27 cellular contexts compared by ENCODE assay signal in the genomic region with DNA sequence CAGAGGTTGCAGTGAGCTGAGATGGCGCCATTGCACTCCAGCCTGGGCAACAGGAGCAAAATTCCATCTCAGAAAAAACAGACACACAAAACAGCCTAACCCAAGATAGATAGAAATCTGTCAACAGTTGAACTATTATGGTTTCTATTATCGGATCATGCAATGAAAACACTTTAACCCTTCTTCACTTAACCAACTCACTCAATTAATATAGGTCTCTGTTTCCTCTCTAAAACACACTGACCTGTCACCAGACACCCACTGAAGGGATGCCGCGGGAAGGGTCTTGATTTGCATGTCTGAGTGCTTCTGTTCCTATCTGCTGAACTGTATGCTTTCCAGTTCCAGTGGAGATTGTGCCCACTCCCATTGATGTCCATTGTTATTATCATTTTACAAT.
"Had no signal": no experiment of that assay in that cellular context is flagged by ENCODE, and none has a peak within 500 bp of the region (broad histone marks: within the 10 kb centered on the region; RNA-seq: fewer than 3 reads in every experiment).

No MANE protein-coding gene starts in this region.

- H3K4me3 Mint-ChIP-seq: natural killer cell; nephron; neural progenitor cell; stimulated activated effector memory CD8-positive, alpha-beta T cell treated with anti-CD3 and anti-CD28 coated beads, Interleukin-12 subunit alpha, Interleukin-12 subunit beta, amount 100 ng/mL, for 72 hours; stimulated activated naive B cell treated with anti-CD40 and anti-IgM and Interleukin-4, amounts not matched to agents 10 μg/mL and 1 μg/mL and 100 μg/mL, for 72 hours; stimulated activated naive CD8-positive, alpha-beta T cell treated with anti-CD3 and anti-CD28 coated beads, Interleukin-15, Interleukin-2, amounts not matched to agents 100 ng/mL and 50 ng/mL, for 24 hours had no signal

- H3K4me1 Mint-ChIP-seq: natural killer cell; stimulated activated effector memory CD8-positive, alpha-beta T cell treated with anti-CD3 and anti-CD28 coated beads, Interleukin-12 subunit alpha, Interleukin-12 subunit beta, amount 100 ng/mL, for 72 hours; stimulated activated naive B cell treated with anti-CD40 and anti-IgM and Interleukin-4, amounts not matched to agents 10 μg/mL and 1 μg/mL and 100 μg/mL, for 72 hours had no signal

- ATAC-seq: natural killer cell; psoas muscle; right cardiac atrium; right lobe of liver; stimulated activated effector memory CD8-positive, alpha-beta T cell treated with anti-CD3 and anti-CD28 coated beads, Interleukin-12 subunit alpha, Interleukin-12 subunit beta, amount 100 ng/mL, for 72 hours; stimulated activated naive B cell treated with anti-CD40 and anti-IgM and Interleukin-4, amounts not matched to agents 10 μg/mL and 1 μg/mL and 100 μg/mL, for 72 hours had no signal

- H3K9me3 ChIP-seq: ovary, psoas muscle, right lobe of liver, sigmoid colon, stomach, thoracic aorta, thyroid gland, tibial nerve, upper lobe of left lung had no signal

- H3K4me3 ChIP-seq: neural progenitor cell, ovary, psoas muscle, right lobe of liver, sigmoid colon, stomach, thoracic aorta, thyroid gland, tibial nerve, upper lobe of left lung had no signal

- H3K27me3 ChIP-seq: neural progenitor cell, ovary, right lobe of liver, sigmoid colon, stomach, thyroid gland, tibial nerve, upper lobe of left lung had no signal

- H3K9me3 Mint-ChIP-seq: natural killer cell; nephron; neural progenitor cell; stimulated activated effector memory CD8-positive, alpha-beta T cell treated with anti-CD3 and anti-CD28 coated beads, Interleukin-12 subunit alpha, Interleukin-12 subunit beta, amount 100 ng/mL, for 72 hours; stimulated activated naive B cell treated with anti-CD40 and anti-IgM and Interleukin-4, amounts not matched to agents 10 μg/mL and 1 μg/mL and 100 μg/mL, for 72 hours; stimulated activated naive CD8-positive, alpha-beta T cell treated with anti-CD3 and anti-CD28 coated beads, Interleukin-15, Interleukin-2, amounts not matched to agents 100 ng/mL and 50 ng/mL, for 24 hours had no signal

- H3K4me1 ChIP-seq: parathyroid adenoma, right lobe of liver, sigmoid colon, stomach, thyroid gland, upper lobe of left lung had no signal

- DNase-seq: natural killer cell; occipital lobe; ovary; posterior cingulate gyrus; psoas muscle; right cardiac atrium; right lobe of liver; sigmoid colon; small intestine; stimulated activated CD4-positive, alpha-beta T cell treated with anti-CD3 and anti-CD28 coated beads, Interleukin-15, amount 100 ng/mL, for 24 hours; stimulated activated CD4-positive, alpha-beta T cell treated with anti-CD3 and anti-CD28 coated beads, Interleukin-2, amount 100 ng/mL, for 24 hours; stimulated activated CD4-positive, alpha-beta T cell treated with anti-CD3 and anti-CD28 coated beads, Interleukin-2, amount 100 ng/mL, for 48 hours; stimulated activated CD4-positive, alpha-beta T cell treated with anti-CD3 and anti-CD28 coated beads, Interleukin-4, amount 100 ng/mL, for 24 hours; stimulated activated naive B cell treated with anti-CD40 and anti-IgM and Interleukin-4, amounts not matched to agents 10 μg/mL and 1 μg/mL and 100 μg/mL, for 72 hours; stimulated activated naive CD4-positive, alpha-beta T cell treated with Interleukin-2 at 50 U/mL for 16 hours; stomach; thyroid gland; trophoblast cell; upper lobe of left lung had no signal

- H3K36me3 ChIP-seq: neural progenitor cell, ovary, right lobe of liver, sigmoid colon, stomach, thoracic aorta, thyroid gland, tibial nerve, upper lobe of left lung had no signal

- H3K36me3 Mint-ChIP-seq: natural killer cell; neural progenitor cell; stimulated activated effector memory CD8-positive, alpha-beta T cell treated with anti-CD3 and anti-CD28 coated beads, Interleukin-12 subunit alpha, Interleukin-12 subunit beta, amount 100 ng/mL, for 72 hours; stimulated activated naive B cell treated with anti-CD40 and anti-IgM and Interleukin-4, amounts not matched to agents 10 μg/mL and 1 μg/mL and 100 μg/mL, for 72 hours had no signal

- H3K27me3 Mint-ChIP-seq: progenitor cell of endocrine pancreas; stimulated activated naive CD8-positive, alpha-beta T cell treated with anti-CD3 and anti-CD28 coated beads, Interleukin-15, Interleukin-2, amounts not matched to agents 100 ng/mL and 50 ng/mL, for 24 hours had no signal

- H3K27ac Mint-ChIP-seq: natural killer cell; nephron; neural progenitor cell; progenitor cell of endocrine pancreas; stimulated activated effector memory CD8-positive, alpha-beta T cell treated with anti-CD3 and anti-CD28 coated beads, Interleukin-12 subunit alpha, Interleukin-12 subunit beta, amount 100 ng/mL, for 72 hours; stimulated activated naive B cell treated with anti-CD40 and anti-IgM and Interleukin-4, amounts not matched to agents 10 μg/mL and 1 μg/mL and 100 μg/mL, for 72 hours; stimulated activated naive CD8-positive, alpha-beta T cell treated with anti-CD3 and anti-CD28 coated beads, Interleukin-15, Interleukin-2, amounts not matched to agents 100 ng/mL and 50 ng/mL, for 24 hours had no signal
